8 cellular contexts compared by ENCODE assay signal in genomic region chr16:81863630-81864352, GRCh38.
DNase-seq lines count a peak whose midpoint lies in the region; ATAC-seq and TF ChIP-seq lines count a peak whose summit lies in the region.
"Had no signal": no experiment of that assay in that cellular context is flagged by ENCODE, and none has a peak within 500 bp of the region (broad histone marks: within the 10 kb centered on the region; RNA-seq: fewer than 3 reads in every experiment).

No MANE protein-coding gene starts in this region.

- peak overlapping the region; percentile 98 for H3K27ac ChIP-seq in neutrophil

- H3K36me3 ChIP-seq in neutrophil: peaks cover 48% of the 10 kb centered on the region

- peak; percentile 59 for ATAC-seq in GM19324 (IDR thresholded peaks at IDR 0.05; ENCODE audit: low FRiP score, unreplicated experiment)
- ATAC-seq in HG02610 (IDR thresholded peaks at IDR 0.05; ENCODE audit: unreplicated experiment): peak; percentile 88
- ATAC-seq in HG03575 (IDR thresholded peaks at IDR 0.05; ENCODE audit: extremely low read depth, insufficient number of reproducible peaks, low FRiP score, unreplicated experiment): peak; percentile 44

- H3K4me3 ChIP-seq in neutrophil (ENCODE audit: low read depth in 1 of 2, low read length in 1 of 2): peak overlapping the region in 1 of 2 experiments; percentile 11

- no peaks in the 10 kb centered on the region for H3K27me3 ChIP-seq in neutrophil

- peak; percentile 50 for TF ChIP-seq CTCF in neutrophil (IDR thresholded peaks at IDR 0.05)

- no peak for DNase-seq in activated CD8-positive, alpha-beta memory T cell treated with anti-CD3 and anti-CD28 coated beads, Interleukin-2, amount 50 U/mL, for 48 hours
- DNase-seq in activated naive CD4-positive, alpha-beta T cell (lab: John Stamatoyannopoulos, UW): no peak
- no peak for DNase-seq in activated naive CD4-positive, alpha-beta T cell treated with anti-CD3 and anti-CD28 coated beads, Interleukin-2, amount 50 U/mL, for 16 hours
- DNase-seq: NCI-H1417 treated with DMSO at 0.1 percent for 48 hours had no signal

- peaks cover 60 to 65% of the 10 kb centered on the region in 2 experiments for H3K4me1 ChIP-seq in neutrophil (ENCODE audit: control insufficient read depth in 1 of 2, insufficient read depth in 1 of 2, low read depth in 1 of 2, low read length in 1 of 2)

- H3K9me3 ChIP-seq in neutrophil: no peaks in the 10 kb centered on the region
